Comparison of ENCODE assay signal across 1 cellular context in genomic region chr10:97736902-97737769, GRCh38.
TF ChIP-seq lines count a peak whose summit lies in the region.

Gene ZFYVE27, plus strand, starts transcription at chr10:97737128. Its CDS starts 1,350 bp downstream, at chr10:97738478.

TF ChIP-seq in K562, 482 proteins besides CTCF, POLR2A, EP300 and RAD21 (continued from another document and continues in another):
- TF ChIP-seq NCOA1 (IDR thresholded peaks at IDR 0.05; ENCODE audit: low read depth) (0 out of 2 replicates have a peak, but pooled peaks have one; percentile 13), SNRNP70 (optimal IDR thresholded peaks at IDR 0.05; ENCODE audit: low read depth, low read length) (no peak), BCOR (IDR thresholded peaks at IDR 0.05) (0 out of 2 replicates have a peak, but pooled peaks have one; percentile 21), GABPB1 (CRISPR knock-in tag; IDR thresholded peaks at IDR 0.05) (peak; percentile 78), NFYB (IDR thresholded peaks at IDR 0.05; ENCODE audit: extremely low read depth, insufficient read length) (no peak), E2F4 (CRISPR knock-in tag; IDR thresholded peaks at IDR 0.05; ENCODE audit: low read depth) (no peak), ZBTB34 (CRISPR knock-in tag; IDR thresholded peaks at IDR 0.05) (no peak), ELF1 (tag; IDR thresholded peaks at IDR 0.05) (peak; percentile 89), KLF16 (IDR thresholded peaks at IDR 0.05) (peak; percentile 80; the same call in 1 of the 2 replicates), ZBTB49 (CRISPR knock-in tag; IDR thresholded peaks at IDR 0.05; ENCODE audit: borderline replicate concordance) (no peak), NCOR1 (IDR thresholded peaks at IDR 0.05) (no peak), E2F1 (CRISPR knock-in tag; IDR thresholded peaks at IDR 0.05) (no peak), ZBTB17 (CRISPR knock-in tag; IDR thresholded peaks at IDR 0.05) (no peak), PHF8 (IDR thresholded peaks at IDR 0.05; ENCODE audit: borderline replicate concordance, low read length) (peak; percentile 92; the same call in 1 of the 2 replicates), ARID2 (IDR thresholded peaks at IDR 0.05) (no peak), ZNF551 (CRISPR knock-in tag; IDR thresholded peaks at IDR 0.05) (no peak), ZNF134 (CRISPR knock-in tag; conservative IDR thresholded peaks at IDR 0.05) (no peak), ZNF274 (IDR thresholded peaks at IDR 0.05; ENCODE audit: borderline replicate concordance, low read depth, low read length) (no peak), KLF6 (CRISPR knock-in tag; IDR thresholded peaks at IDR 0.05; ENCODE audit: borderline replicate concordance) (no peak; the same call in 1 of the 2 replicates), ASH1L (IDR thresholded peaks at IDR 0.05; ENCODE audit: borderline replicate concordance, low read depth, partially characterized antibody) (no peak), TBP (optimal IDR thresholded peaks at IDR 0.05; ENCODE audit: low read depth, low read length) (peak; percentile 59), PRMT5 (CRISPR knock-in tag; IDR thresholded peaks at IDR 0.05) (no peak), HLTF (IDR thresholded peaks at IDR 0.05) (no peak), NFIC (IDR thresholded peaks at IDR 0.05) (no peak), ZBTB11 (CRISPR knock-in tag; IDR thresholded peaks at IDR 0.05) (peak in 1 of 3 experiments; percentile 65; a peak in 2 of 6 replicates), ZNF277 (CRISPR knock-in tag; IDR thresholded peaks at IDR 0.05; ENCODE audit: borderline replicate concordance) (no peak), THRB (CRISPR knock-in tag; conservative IDR thresholded peaks at IDR 0.05) (no peak), ERF (CRISPR knock-in tag; IDR thresholded peaks at IDR 0.05) (no peak), CBFA2T3 (IDR thresholded peaks at IDR 0.05) (no peak), ZKSCAN8 (CRISPR knock-in tag; IDR thresholded peaks at IDR 0.05) (no peak), NR2C2 (CRISPR knock-in tag; IDR thresholded peaks at IDR 0.05) (0 out of 2 replicates have a peak, but pooled peaks have one; percentile 30), NR2C2 (tag; IDR thresholded peaks at IDR 0.05) (peak; percentile 61), MNT (conservative IDR thresholded peaks at IDR 0.05) (peak; percentile 52 to 68), PATZ1 (CRISPR knock-in tag; IDR thresholded peaks at IDR 0.05; ENCODE audit: borderline replicate concordance) (no peak), GMEB1 (CRISPR knock-in tag; IDR thresholded peaks at IDR 0.05) (peak; percentile 81), BRF2 (IDR thresholded peaks at IDR 0.05; ENCODE audit: borderline replicate concordance, insufficient read depth, insufficient read length) (no peak), ATF3 (IDR thresholded peaks at IDR 0.05) (peak; percentile 100), ATF3 (CRISPR knock-in tag; conservative IDR thresholded peaks at IDR 0.05) (no peak), POLR2G (IDR thresholded peaks at IDR 0.05; ENCODE audit: low read depth, low read length) (peak; percentile 86)
